In the genomic region with DNA sequence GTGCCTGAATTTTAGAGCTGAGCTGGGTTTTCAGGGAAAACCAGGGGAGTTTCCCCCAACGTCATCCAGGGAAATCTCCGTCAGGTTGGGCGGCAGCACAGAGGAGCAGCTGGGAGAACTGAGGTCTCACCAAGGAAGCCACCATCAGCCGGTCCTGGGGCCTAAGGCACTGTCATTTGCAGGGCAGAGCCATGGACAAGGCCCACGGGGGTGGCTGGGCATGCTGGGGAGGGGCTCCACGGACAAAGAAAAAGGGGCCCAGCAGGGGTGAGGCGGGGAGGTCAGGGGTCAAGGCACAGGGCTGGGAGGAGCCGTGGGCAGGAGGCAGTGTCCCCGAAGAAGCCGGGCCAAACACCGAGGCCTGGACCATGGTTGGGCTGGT, we compare ENCODE assay signal across 20 cellular contexts.
DNase-seq lines count a peak whose midpoint lies in the region; ATAC-seq and TF ChIP-seq lines count a peak whose summit lies in the region.
"Had no signal": no experiment of that assay in that cellular context is flagged by ENCODE, and none has a peak within 500 bp of the region (broad histone marks: within the 10 kb centered on the region; RNA-seq: fewer than 3 reads in every experiment).

No MANE protein-coding gene starts in this region.

- no peaks in the 10 kb centered on the region for H3K27me3 ChIP-seq in OCI-LY3 (ENCODE audit: low read depth, low read length)
- H3K27me3 ChIP-seq: BLaER1, MG63 had no signal

- no peaks in the 10 kb centered on the region for H3K36me3 ChIP-seq in OCI-LY3 (replicated peaks; ENCODE audit: low read depth, low read length)
- H3K36me3 ChIP-seq: BLaER1, MG63 had no signal

- no peaks in the 10 kb centered on the region for H3K9me3 ChIP-seq in OCI-LY3 (ENCODE audit: insufficient read depth, low read length)
- H3K9me3 ChIP-seq: BLaER1, MG63 had no signal

- H3K79me2 ChIP-seq in OCI-LY3 (ENCODE audit: low read length) = no peaks in the 10 kb centered on the region

- no peak for TF ChIP-seq CTCF in OCI-LY3 (IDR thresholded peaks at IDR 0.05; ENCODE audit: low read depth, low read length)

- no peak for TF ChIP-seq POLR2A in erythroblast (IDR thresholded peaks at IDR 0.05; ENCODE audit: low read length)

- peak overlapping the region; percentile 27; the same call in 1 of the 2 replicates for H3K4me2 ChIP-seq in OCI-LY3 (ENCODE audit: low read length)
- H3K4me2 ChIP-seq: BLaER1, KMS-11 had no signal

- DNase-seq in activated effector memory CD4-positive, alpha-beta T cell treated with anti-CD3 and anti-CD28 coated beads, Interleukin-2, amount 50 U/mL, for 16 hours = peak; percentile 52
- DNase-seq in activated effector memory CD4-positive, alpha-beta T cell treated with Interleukin-2 at 50 U/mL for 16 hours = no peak
- DNase-seq in left ventricle myocardium superior (peak; percentile 8), posterior vena cava (ENCODE audit: low spot score) (peak; percentile 52), SKM-1 (lab: John Stamatoyannopoulos, UW; ENCODE audit: unreplicated experiment) (no peak), erythroblast (lab: John Stamatoyannopoulos, UW) (no peak)
- DNase-seq in stimulated activated CD4-positive, alpha-beta T cell treated with anti-CD3 and anti-CD28 coated beads, Interleukin-2, amount 100 ng/mL, for 24 hours = no peak
- DNase-seq: DMS 273 treated with DMSO at 0.1 percent for 48 hours, EL, GOT3, HFFc6, MG63, NCI-H1092 treated with DMSO at 0.1 percent for 48 hours, NCI-H1694, NCI-H2107 had no signal

- ATAC-seq in left ventricle myocardium superior = no peak

- H3K4me1 ChIP-seq in OCI-LY3 (ENCODE audit: low read length) = peaks cover 16% of the 10 kb centered on the region; the same call in 1 of the 2 replicates

- intact Hi-C loops in left ventricle myocardium superior (cut with micrococcal nuclease) (no loop called here), posterior vena cava (cut with DNase I) (no loop called here)

- H2AFZ ChIP-seq in OCI-LY3 (ENCODE audit: low read depth, low read length) = no peak overlapping the region

- no peak overlapping the region for H3K9ac ChIP-seq in OCI-LY3 (ENCODE audit: low read length)
- H3K9ac ChIP-seq: BLaER1, KMS-11 had no signal

- no peak overlapping the region for H3K4me3 ChIP-seq in OCI-LY3 (ENCODE audit: low read length)
- H3K4me3 ChIP-seq: BLaER1, MG63 had no signal

- no peak overlapping the region for H3K27ac ChIP-seq in OCI-LY3 (ENCODE audit: low read length)
- H3K27ac ChIP-seq: 22Rv1, BLaER1, HL-60, KMS-11 had no signal

- no peaks in the 10 kb centered on the region for H4K20me1 ChIP-seq in OCI-LY3 (ENCODE audit: insufficient read depth, low read length)
- H4K20me1 ChIP-seq: BLaER1 had no signal

Comparison
In these comparisons a context has a peak if more than half of its experiments do, and no peak if none do; other contexts are left out.
1. DNase-seq: peak in activated effector memory CD4-positive, alpha-beta T cell treated with anti-CD3 and anti-CD28 coated beads, Interleukin-2, amount 50 U/mL, for 16 hours (single experiment), left ventricle myocardium superior (single experiment) and posterior vena cava (single experiment); none in activated effector memory CD4-positive, alpha-beta T cell treated with Interleukin-2 at 50 U/mL for 16 hours (single experiment), SKM-1 (single experiment), stimulated activated CD4-positive, alpha-beta T cell treated with anti-CD3 and anti-CD28 coated beads, Interleukin-2, amount 100 ng/mL, for 24 hours (0 of 2) and erythroblast (0 of 2).